In genomic region chr9:107443786-107444185, GRCh38 we compare ENCODE assay signal across 37 cellular contexts.
"Had no signal": no experiment of that assay in that cellular context is flagged by ENCODE, and none has a peak within 500 bp of the region (broad histone marks: within the 10 kb centered on the region; RNA-seq: fewer than 3 reads in every experiment).

No MANE protein-coding gene starts in this region.

- H3K36me3 ChIP-seq: brain microvascular endothelial cell, breast epithelium, WERI-Rb-1 had no signal

- H3K36me3 Mint-ChIP-seq: activated CD8-positive, alpha-beta memory T cell treated with anti-CD3 and anti-CD28 coated beads, Interleukin-2, amount 10 ng/mL, durations not matched to agents 7 days and 5 days; activated naive CD4-positive, alpha-beta T cell treated with anti-CD3 and anti-CD28 coated beads, Interleukin-2, amount 10 ng/mL, durations not matched to agents 7 days and 5 days; activated naive CD4-positive, alpha-beta T cell treated with anti-CD3 and anti-CD28 coated beads, Interleukin-2, amount 50 U/mL, for 24 hours; activated naive CD8-positive, alpha-beta T cell; activated naive CD8-positive, alpha-beta T cell treated with anti-CD3 and anti-CD28 coated beads, Interleukin-2, amount 10 ng/mL, durations not matched to agents 7 days and 5 days had no signal

- H3K4me3 Mint-ChIP-seq: activated B cell treated with CpG ODN at 0.5 μM for 24 hours; activated CD4-positive, alpha-beta memory T cell treated with anti-CD3 and anti-CD28 coated beads, Interleukin-2, amount 10 ng/mL, durations not matched to agents 7 days and 5 days; activated CD4-positive, alpha-beta T cell treated with anti-CD3 and anti-CD28 coated beads for 36 hours; activated CD4-positive, alpha-beta T cell treated with anti-CD3 and anti-CD28 coated beads, Interleukin-2, amount 10 ng/mL, durations not matched to agents 7 days and 5 days; activated CD8-positive, alpha-beta memory T cell treated with anti-CD3 and anti-CD28 coated beads, Interleukin-2, amount 10 ng/mL, durations not matched to agents 7 days and 5 days; activated CD8-positive, alpha-beta T cell treated with anti-CD3 and anti-CD28 coated beads, Interleukin-2, amount 10 ng/mL, durations not matched to agents 7 days and 5 days; activated naive CD4-positive, alpha-beta T cell treated with anti-CD3 and anti-CD28 coated beads, Interleukin-2, amount 10 ng/mL, durations not matched to agents 7 days and 5 days; activated naive CD4-positive, alpha-beta T cell treated with anti-CD3 and anti-CD28 coated beads, Interleukin-2, amount 50 U/mL, for 24 hours; activated naive CD8-positive, alpha-beta T cell; activated naive CD8-positive, alpha-beta T cell treated with anti-CD3 and anti-CD28 coated beads, Interleukin-2, amount 10 ng/mL, durations not matched to agents 7 days and 5 days; activated naive CD8-positive, alpha-beta T cell treated with anti-CD3 and anti-CD28 coated beads, Interleukin-2, amount 50 U/mL, for 24 hours; activated T-cell treated with anti-CD3 and anti-CD28 coated beads, Interleukin-2, amount 50 U/mL, for 24 hours; T-helper 1 cell treated with Interleukin-12 subunit alpha and Interleukin-12 subunit beta and Interleukin-4 antibody, amounts not matched to agents 30 μg/mL and 1 μg/mL, for 36 hours; T-helper 2 cell treated with Interferon-gamma antibody and Interleukin-4, amounts not matched to agents 5 μg/mL and 100 μg/mL, for 36 hours had no signal

- H3K4me3 ChIP-seq: body of pancreas, breast epithelium had no signal

- H3K9me3 Mint-ChIP-seq: activated B cell treated with CpG ODN at 0.5 μM for 24 hours; activated CD4-positive, alpha-beta memory T cell treated with anti-CD3 and anti-CD28 coated beads, Interleukin-2, amount 10 ng/mL, durations not matched to agents 7 days and 5 days; activated CD4-positive, alpha-beta T cell treated with anti-CD3 and anti-CD28 coated beads, Interleukin-2, amount 10 ng/mL, durations not matched to agents 7 days and 5 days; activated naive CD4-positive, alpha-beta T cell treated with anti-CD3 and anti-CD28 coated beads, Interleukin-2, amount 10 ng/mL, durations not matched to agents 7 days and 5 days; activated naive CD4-positive, alpha-beta T cell treated with anti-CD3 and anti-CD28 coated beads, Interleukin-2, amount 50 U/mL, for 24 hours; activated naive CD8-positive, alpha-beta T cell treated with anti-CD3 and anti-CD28 coated beads, Interleukin-2, amount 10 ng/mL, durations not matched to agents 7 days and 5 days; activated naive CD8-positive, alpha-beta T cell treated with anti-CD3 and anti-CD28 coated beads, Interleukin-2, amount 50 U/mL, for 24 hours; activated T-cell treated with anti-CD3 and anti-CD28 coated beads, Interleukin-2, amount 50 U/mL, for 24 hours; activated T-helper 2 cell treated with anti-CD3 and anti-CD28 coated beads, Interferon-gamma antibody, Interleukin-2, Interleukin-4, amounts not matched to agents 10 μg/mL and 5 μg/mL and 100 μg/mL, durations not matched to agents 14 hours and 24 hours and 36 hours; T-helper 1 cell treated with Interleukin-12 subunit alpha and Interleukin-12 subunit beta and Interleukin-4 antibody, amounts not matched to agents 30 μg/mL and 1 μg/mL, for 36 hours; T-helper 2 cell treated with Interferon-gamma antibody and Interleukin-4, amounts not matched to agents 5 μg/mL and 100 μg/mL, for 36 hours had no signal

- DNase-seq: activated B cell treated with CpG ODN at 0.5 μM for 24 hours; activated CD4-positive, alpha-beta memory T cell treated with anti-CD3 and anti-CD28 coated beads, Interleukin-2, amount 10 ng/mL, durations not matched to agents 7 days and 5 days; activated CD4-positive, alpha-beta T cell treated with anti-CD3 and anti-CD28 coated beads for 1 hour; activated CD4-positive, alpha-beta T cell treated with anti-CD3 and anti-CD28 coated beads for 36 hours; activated CD4-positive, alpha-beta T cell treated with anti-CD3 and anti-CD28 coated beads for 48 hours; activated CD4-positive, alpha-beta T cell treated with anti-CD3 and anti-CD28 coated beads, Interleukin-2, amount 10 ng/mL, durations not matched to agents 7 days and 5 days; activated CD4-positive, alpha-beta T cell treated with anti-CD3 and anti-CD28 coated beads, Interleukin-2, amount 50 U/mL, for 48 hours; activated CD8-positive, alpha-beta memory T cell treated with anti-CD3 and anti-CD28 coated beads for 24 hours; activated CD8-positive, alpha-beta memory T cell treated with anti-CD3 and anti-CD28 coated beads, Interleukin-2, amount 10 ng/mL, durations not matched to agents 7 days and 5 days; activated CD8-positive, alpha-beta memory T cell treated with anti-CD3 and anti-CD28 coated beads, Interleukin-2, amount 50 U/mL, for 48 hours; activated CD8-positive, alpha-beta T cell treated with anti-CD3 and anti-CD28 coated beads, Interleukin-2, amount 10 ng/mL, durations not matched to agents 7 days and 5 days; activated effector memory CD4-positive, alpha-beta T cell treated with Interleukin-2 at 50 U/mL for 16 hours; activated gamma-delta T cell; activated naive CD4-positive, alpha-beta T cell treated with anti-CD3 and anti-CD28 coated beads, Interleukin-2, amount 10 ng/mL, durations not matched to agents 7 days and 5 days; activated naive CD4-positive, alpha-beta T cell treated with Interleukin-2 at 50 U/mL for 16 hours; activated naive CD8-positive, alpha-beta T cell treated with anti-CD3 and anti-CD28 coated beads, Interleukin-2, amount 10 ng/mL, durations not matched to agents 7 days and 5 days; activated naive CD8-positive, alpha-beta T cell treated with anti-CD3 and anti-CD28 coated beads, Interleukin-2, amount 50 U/mL, for 24 hours; activated T-cell treated with anti-CD3 and anti-CD28 coated beads, Interleukin-2, amount 50 U/mL, for 24 hours; activated T-cell treated with anti-CD3 and anti-CD28 coated beads, Interleukin-2, amount 50 U/mL, for 48 hours; amygdala; anterior cingulate cortex; body of pancreas; brain microvascular endothelial cell; central memory CD4-positive, alpha-beta T cell; SW 1271; T-helper 1 cell; T-helper 2 cell; T-helper 9 cell; WERI-Rb-1 had no signal

- ATAC-seq: activated CD4-positive, alpha-beta T cell treated with anti-CD3 and anti-CD28 coated beads for 36 hours; activated CD8-positive, alpha-beta memory T cell treated with anti-CD3 and anti-CD28 coated beads, Interleukin-2, amount 10 ng/mL, durations not matched to agents 7 days and 5 days; activated CD8-positive, alpha-beta T cell treated with anti-CD3 and anti-CD28 coated beads, Interleukin-2, amount 10 ng/mL, durations not matched to agents 7 days and 5 days; activated naive CD8-positive, alpha-beta T cell treated with anti-CD3 and anti-CD28 coated beads, Interleukin-2, amount 50 U/mL, for 24 hours; body of pancreas had no signal

- H3K4me1 ChIP-seq: body of pancreas, breast epithelium had no signal

- H3K27me3 ChIP-seq: body of pancreas, brain microvascular endothelial cell, breast epithelium had no signal

- FAIRE-seq: astrocyte, TTC549 had no signal

- H3K27ac ChIP-seq: body of pancreas, brain microvascular endothelial cell, breast epithelium, WERI-Rb-1 had no signal

- H3K9me3 ChIP-seq: body of pancreas, breast epithelium had no signal

- H3K27me3 Mint-ChIP-seq: activated CD4-positive, alpha-beta memory T cell treated with anti-CD3 and anti-CD28 coated beads, Interleukin-2, amount 10 ng/mL, durations not matched to agents 7 days and 5 days; activated CD4-positive, alpha-beta T cell treated with anti-CD3 and anti-CD28 coated beads for 36 hours; activated CD4-positive, alpha-beta T cell treated with anti-CD3 and anti-CD28 coated beads, Interleukin-2, amount 10 ng/mL, durations not matched to agents 7 days and 5 days; activated CD8-positive, alpha-beta memory T cell treated with anti-CD3 and anti-CD28 coated beads, Interleukin-2, amount 10 ng/mL, durations not matched to agents 7 days and 5 days; activated naive CD4-positive, alpha-beta T cell treated with anti-CD3 and anti-CD28 coated beads, Interleukin-2, amount 10 ng/mL, durations not matched to agents 7 days and 5 days; activated naive CD4-positive, alpha-beta T cell treated with anti-CD3 and anti-CD28 coated beads, Interleukin-2, amount 50 U/mL, for 24 hours; activated naive CD8-positive, alpha-beta T cell treated with anti-CD3 and anti-CD28 coated beads, Interleukin-2, amount 10 ng/mL, durations not matched to agents 7 days and 5 days; activated naive CD8-positive, alpha-beta T cell treated with anti-CD3 and anti-CD28 coated beads, Interleukin-2, amount 50 U/mL, for 24 hours had no signal

- H3K27ac Mint-ChIP-seq: activated B cell treated with CpG ODN at 0.5 μM for 24 hours; activated CD4-positive, alpha-beta memory T cell treated with anti-CD3 and anti-CD28 coated beads, Interleukin-2, amount 10 ng/mL, durations not matched to agents 7 days and 5 days; activated CD4-positive, alpha-beta T cell treated with anti-CD3 and anti-CD28 coated beads for 36 hours; activated CD4-positive, alpha-beta T cell treated with anti-CD3 and anti-CD28 coated beads, Interleukin-2, amount 10 ng/mL, durations not matched to agents 7 days and 5 days; activated CD8-positive, alpha-beta memory T cell treated with anti-CD3 and anti-CD28 coated beads, Interleukin-2, amount 10 ng/mL, durations not matched to agents 7 days and 5 days; activated CD8-positive, alpha-beta T cell treated with anti-CD3 and anti-CD28 coated beads, Interleukin-2, amount 10 ng/mL, durations not matched to agents 7 days and 5 days; activated naive CD4-positive, alpha-beta T cell treated with anti-CD3 and anti-CD28 coated beads, Interleukin-2, amount 10 ng/mL, durations not matched to agents 7 days and 5 days; activated naive CD4-positive, alpha-beta T cell treated with anti-CD3 and anti-CD28 coated beads, Interleukin-2, amount 50 U/mL, for 24 hours; activated naive CD8-positive, alpha-beta T cell; activated naive CD8-positive, alpha-beta T cell treated with anti-CD3 and anti-CD28 coated beads, Interleukin-2, amount 10 ng/mL, durations not matched to agents 7 days and 5 days; activated naive CD8-positive, alpha-beta T cell treated with anti-CD3 and anti-CD28 coated beads, Interleukin-2, amount 50 U/mL, for 24 hours; activated T-cell treated with anti-CD3 and anti-CD28 coated beads, Interleukin-2, amount 50 U/mL, for 24 hours; activated T-helper 2 cell treated with anti-CD3 and anti-CD28 coated beads, Interferon-gamma antibody, Interleukin-2, Interleukin-4, amounts not matched to agents 10 μg/mL and 5 μg/mL and 100 μg/mL, durations not matched to agents 14 hours and 24 hours and 36 hours; T-helper 1 cell treated with Interleukin-12 subunit alpha and Interleukin-12 subunit beta and Interleukin-4 antibody, amounts not matched to agents 30 μg/mL and 1 μg/mL, for 36 hours; T-helper 2 cell treated with Interferon-gamma antibody and Interleukin-4, amounts not matched to agents 5 μg/mL and 100 μg/mL, for 36 hours had no signal

- H3K4me1 Mint-ChIP-seq: activated B cell treated with CpG ODN at 0.5 μM for 24 hours; activated CD4-positive, alpha-beta memory T cell treated with anti-CD3 and anti-CD28 coated beads, Interleukin-2, amount 10 ng/mL, durations not matched to agents 7 days and 5 days; activated CD4-positive, alpha-beta T cell treated with anti-CD3 and anti-CD28 coated beads for 36 hours; activated CD4-positive, alpha-beta T cell treated with anti-CD3 and anti-CD28 coated beads, Interleukin-2, amount 10 ng/mL, durations not matched to agents 7 days and 5 days; activated CD8-positive, alpha-beta memory T cell treated with anti-CD3 and anti-CD28 coated beads, Interleukin-2, amount 10 ng/mL, durations not matched to agents 7 days and 5 days; activated naive CD4-positive, alpha-beta T cell treated with anti-CD3 and anti-CD28 coated beads, Interleukin-2, amount 10 ng/mL, durations not matched to agents 7 days and 5 days; activated naive CD4-positive, alpha-beta T cell treated with anti-CD3 and anti-CD28 coated beads, Interleukin-2, amount 50 U/mL, for 24 hours; activated naive CD8-positive, alpha-beta T cell treated with anti-CD3 and anti-CD28 coated beads, Interleukin-2, amount 10 ng/mL, durations not matched to agents 7 days and 5 days; activated naive CD8-positive, alpha-beta T cell treated with anti-CD3 and anti-CD28 coated beads, Interleukin-2, amount 50 U/mL, for 24 hours had no signal
